1 cellular context compared by ENCODE assay signal in the genomic region with DNA sequence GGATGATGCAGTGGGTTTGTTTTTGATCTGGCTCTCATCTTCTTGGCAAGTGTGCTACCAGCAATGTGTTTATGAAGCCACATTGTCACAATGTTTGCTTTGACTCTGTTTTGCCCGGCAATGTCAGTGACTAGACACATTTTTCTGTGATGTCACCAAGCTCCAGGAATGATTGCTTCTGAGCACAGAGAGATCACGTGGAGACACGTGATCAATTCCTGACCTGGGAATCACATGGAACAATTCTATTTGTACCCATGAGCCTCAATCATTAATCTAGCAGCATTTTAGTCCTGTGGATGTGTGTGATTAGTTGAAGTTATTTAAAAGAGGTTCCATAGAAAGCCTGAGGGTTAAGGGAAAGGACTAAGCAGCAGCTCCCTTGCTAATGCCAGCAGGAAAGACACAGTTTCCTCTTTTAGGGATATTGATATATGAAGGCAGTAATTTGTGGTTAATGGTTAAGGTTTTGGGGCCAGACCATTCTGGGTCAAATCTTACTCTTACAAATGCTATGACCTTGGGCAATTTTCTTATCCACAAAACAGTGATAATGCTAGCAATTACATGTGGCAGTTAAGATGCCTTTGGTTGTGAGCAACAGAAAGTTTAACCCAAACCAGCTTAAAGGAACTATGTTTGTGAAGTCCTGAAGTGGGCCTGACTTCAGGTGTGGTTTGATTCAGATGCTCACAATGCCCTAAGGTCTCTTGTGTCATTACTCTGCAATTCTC.
A peak's percentile ranks its signal among the peaks of the same experiment; 100 is the strongest.
TF ChIP-seq lines count a peak whose summit lies in the region.

No MANE protein-coding gene starts in this region.

TF ChIP-seq in HepG2, 621 proteins besides CTCF, POLR2A, EP300 and RAD21 (continued from another document):
- TF ChIP-seq HMGXB3 (CRISPR knock-in tag; IDR thresholded peaks at IDR 0.05; ENCODE audit: borderline replicate concordance): no peak
- TF ChIP-seq, protein P1, sequence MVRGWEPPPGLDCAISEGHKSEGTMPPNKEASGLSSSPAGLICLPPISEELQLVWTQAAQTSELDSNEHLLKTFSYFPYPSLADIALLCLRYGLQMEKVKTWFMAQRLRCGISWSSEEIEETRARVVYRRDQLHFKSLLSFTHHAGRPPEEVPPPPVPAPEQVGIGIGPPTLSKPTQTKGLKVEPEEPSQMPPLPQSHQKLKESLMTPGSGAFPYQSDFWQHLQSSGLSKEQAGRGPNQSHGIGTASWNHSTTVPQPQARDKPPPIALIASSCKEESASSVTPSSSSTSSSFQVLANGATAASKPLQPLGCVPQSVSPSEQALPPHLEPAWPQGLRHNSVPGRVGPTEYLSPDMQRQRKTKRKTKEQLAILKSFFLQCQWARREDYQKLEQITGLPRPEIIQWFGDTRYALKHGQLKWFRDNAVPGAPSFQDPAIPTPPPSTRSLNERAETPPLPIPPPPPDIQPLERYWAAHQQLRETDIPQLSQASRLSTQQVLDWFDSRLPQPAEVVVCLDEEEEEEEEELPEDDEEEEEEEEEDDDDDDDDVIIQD (CRISPR knock-in tag; IDR thresholded peaks at IDR 0.05; ENCODE audit: low read depth): 0 out of 2 replicates have a peak, but pooled peaks have one; percentile 29
